Comparison of ENCODE assay signal across 22 cellular contexts in genomic region chr4:21198683-21199082, GRCh38.
"Had no signal": no experiment of that assay in that cellular context is flagged by ENCODE, and none has a peak within 500 bp of the region (broad histone marks: within the 10 kb centered on the region; RNA-seq: fewer than 3 reads in every experiment).

No MANE protein-coding gene starts in this region.

- H3K27me3 ChIP-seq: MG63, SJSA1 had no signal

- H3K4me3 ChIP-seq: MG63, SJSA1 had no signal

- H3K36me3 ChIP-seq: MG63, SJSA1 had no signal

- H3K9me3 ChIP-seq: MG63, SJSA1, SK-N-SH had no signal

- DNase-seq: IMR-90, Karpas-422, KG1, MG63, NCI-H1092, NCI-H1105 treated with DMSO at 0.1 percent for 48 hours, NCI-H1417 treated with DMSO at 0.1 percent for 48 hours, NCI-H146, NCI-H1694 treated with DMSO at 0.1 percent for 48 hours, NCI-H1930, NCI-H2081, NCI-H2171, NCI-H226, NCI-H446, NCI-H524, NCI-H526 treated with DMSO at 0.1 percent for 48 hours, NCI-H748 treated with DMSO at 0.1 percent for 48 hours, Right ventricle myocardium superior, RPMI8226, SIG-M5, SK-N-SH had no signal

- H3K4me2 ChIP-seq: SK-N-SH had no signal

- H3K9ac ChIP-seq: SK-N-SH had no signal

- H3K9me2 ChIP-seq: SK-N-SH had no signal

- H3K4me1 ChIP-seq: SJSA1 had no signal

- H3K27ac ChIP-seq: SJSA1 had no signal
